In genomic region chr1:230772457-230773395, GRCh38 we compare ENCODE assay signal across 8 cellular contexts. TPM values are rescaled to one million over a fixed set of nuclear protein-coding genes. Genes with fewer than 3 reads are reported as not detected.
DNase-seq lines count a peak whose midpoint lies in the region; ATAC-seq lines count a peak whose summit lies in the region.

No MANE protein-coding gene starts in this region.

- DNase-seq in NCI-H82 (lab: John Stamatoyannopoulos, UW) (peak; percentile 32), NCI-H82 treated with DMSO at 0.1 percent for 48 hours (lab: John Stamatoyannopoulos, UW; ENCODE audit: unreplicated experiment) (no peak), SK-N-DZ (ENCODE audit: low spot score) (peak; percentile 84), foreskin melanocyte (peak; percentile 57), pons (ENCODE audit: low spot score) (peak; percentile 94), NCI-H1105 treated with DMSO at 0.1 percent for 48 hours (lab: John Stamatoyannopoulos, UW) (no peak)
- no peak for DNase-seq in activated CD4-positive, alpha-beta T cell treated with anti-CD3 and anti-CD28 coated beads, Interleukin-2, amount 50 U/mL, for 4 hours

- ATAC-seq in HG03280 (IDR thresholded peaks at IDR 0.05; ENCODE audit: unreplicated experiment), result no peak

RNA-seq across cellular contexts. Expression of gene CAPN9, which starts 25.5 kb away (rescaled TPM):
- not detected in 2 replicates for polyA plus RNA-seq in SK-N-DZ (2014; cell fraction: cytosol; rRNA removed)
- not detected in 2 replicates for polyA plus RNA-seq in SK-N-DZ (2014; cell fraction: nucleus; rRNA removed)

RNA-seq across cellular contexts. Expression of gene AGT, which starts 58.8 kb away (rescaled TPM):
- polyA plus RNA-seq in SK-N-DZ (2014; cell fraction: cytosol; rRNA removed), result 0.05 and 0.22 TPM in 2 replicates
- polyA plus RNA-seq in SK-N-DZ (2014; cell fraction: nucleus; rRNA removed), result not detected in 2 replicates

Comparison
In these comparisons a context has a peak if more than half of its experiments do, and no peak if none do; other contexts are left out.
1. DNase-seq: peak in NCI-H82 (single experiment), SK-N-DZ (single experiment), foreskin melanocyte (single experiment) and pons (single experiment); none in NCI-H82 treated with DMSO at 0.1 percent for 48 hours (single experiment), activated CD4-positive, alpha-beta T cell treated with anti-CD3 and anti-CD28 coated beads, Interleukin-2, amount 50 U/mL, for 4 hours (0 of 2) and NCI-H1105 treated with DMSO at 0.1 percent for 48 hours (single experiment).